22 cellular contexts compared by ENCODE assay signal in the genomic region with DNA sequence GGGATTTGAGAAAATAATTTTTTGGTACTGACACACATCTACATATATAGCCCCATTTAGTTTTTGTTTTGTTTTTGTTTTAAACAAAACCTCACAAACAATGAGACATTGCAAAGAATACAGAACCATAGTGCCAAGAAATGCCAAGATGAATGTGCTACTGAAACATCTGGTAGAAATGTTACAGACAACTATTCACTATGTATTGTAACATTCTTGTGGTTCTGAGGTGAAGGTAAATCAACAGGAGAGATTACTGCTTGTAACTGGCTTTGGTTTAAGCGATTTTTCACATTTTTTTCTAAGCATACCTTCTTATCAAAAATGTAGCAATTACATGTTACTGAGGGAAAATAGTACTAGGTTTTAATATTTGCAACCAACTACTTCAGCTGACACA.
DNase-seq lines count a peak whose midpoint lies in the region; ATAC-seq and TF ChIP-seq lines count a peak whose summit lies in the region.
"Had no signal": no experiment of that assay in that cellular context is flagged by ENCODE, and none has a peak within 500 bp of the region (broad histone marks: within the 10 kb centered on the region; RNA-seq: fewer than 3 reads in every experiment).

No MANE protein-coding gene starts in this region.

- in situ Hi-C loops in mammary epithelial cell (cut with MboI; ENCODE audit: low sequenced_read_pairs in 2 of 2) = no loop called here

- H4K20me1 ChIP-seq in mammary epithelial cell (ENCODE audit: insufficient read depth, low read length) = no peaks in the 10 kb centered on the region

- H3K36me3 ChIP-seq in mammary epithelial cell (ENCODE audit: insufficient read depth, low read length) (no peaks in the 10 kb centered on the region), breast epithelium (no peaks in the 10 kb centered on the region)
- H3K36me3 ChIP-seq in effector memory CD4-positive, alpha-beta T cell (ENCODE audit: control insufficient read depth, insufficient read depth, low read length) = no peaks in the 10 kb centered on the region
- H3K36me3 ChIP-seq: BE2C, Peyer's patch had no signal

- H3K27me3 ChIP-seq in mammary epithelial cell (ENCODE audit: insufficient read depth, low read length) (no peaks in the 10 kb centered on the region), breast epithelium (no peaks in the 10 kb centered on the region)
- H3K27me3 ChIP-seq in effector memory CD4-positive, alpha-beta T cell (replicated peaks; ENCODE audit: control insufficient read depth, insufficient read depth, low read length, poor library complexity, severe bottlenecking) = no peaks in the 10 kb centered on the region
- H3K27me3 ChIP-seq: BE2C, Peyer's patch had no signal

- no peak overlapping the region for H3K4me3 ChIP-seq in mammary epithelial cell (replicated peaks in 1 of 3; ENCODE audit: insufficient read depth in 1 of 3, low read depth in 2 of 3, low read length in 3 of 3)
- no peak overlapping the region for H3K4me3 ChIP-seq in breast epithelium
- no peak overlapping the region for H3K4me3 ChIP-seq in fibroblast of pulmonary artery (replicated peaks; ENCODE audit: low read depth, low read length)
- no peak overlapping the region for H3K4me3 ChIP-seq in effector memory CD4-positive, alpha-beta T cell (ENCODE audit: insufficient read depth, low read depth, low read length, poor library complexity, severe bottlenecking)
- H3K4me3 ChIP-seq: GM12878, Peyer's patch had no signal

- H3K4me1 ChIP-seq in mammary epithelial cell (ENCODE audit: insufficient read depth, low read length) (no peaks in the 10 kb centered on the region), breast epithelium (no peaks in the 10 kb centered on the region)
- no peaks in the 10 kb centered on the region for H3K4me1 ChIP-seq in effector memory CD4-positive, alpha-beta T cell (ENCODE audit: control insufficient read depth, insufficient read depth, low read length, poor library complexity, severe bottlenecking)
- H3K4me1 ChIP-seq: BE2C, Caco-2, Peyer's patch had no signal

- intact Hi-C loops in mammary epithelial cell (cut with micrococcal nuclease) = no loop called here
- intact Hi-C loops in breast epithelium (cut with DNase I; ENCODE audit: low total_unique reads) = no loop called here

- no peak overlapping the region for H2AFZ ChIP-seq in mammary epithelial cell (ENCODE audit: low read depth, low read length)

- H3K9ac ChIP-seq in mammary epithelial cell (ENCODE audit: insufficient read depth, low read length) = no peak overlapping the region

- dilution Hi-C loops in mammary epithelial cell (cut with HindIII; ENCODE audit: low sequenced_read_pairs) = no loop called here

- H3K27ac ChIP-seq in mammary epithelial cell (ENCODE audit: insufficient read depth, low read depth, low read length) (no peak overlapping the region), breast epithelium (no peak overlapping the region)
- H3K27ac ChIP-seq in effector memory CD4-positive, alpha-beta T cell (ENCODE audit: insufficient read depth, low read length, poor library complexity, severe bottlenecking) = no peak overlapping the region
- H3K27ac ChIP-seq: 22Rv1, Peyer's patch had no signal

- TF ChIP-seq CTCF in mammary epithelial cell (conservative IDR thresholded peaks at IDR 0.05 in 1 of 2, IDR thresholded peaks at IDR 0.05 in 1 of 2; ENCODE audit: extremely low read depth in 1 of 2, insufficient read depth in 1 of 2, low read depth in 1 of 2, low read length in 2 of 2) = no peak
- no peak for TF ChIP-seq CTCF in breast epithelium (IDR thresholded peaks at IDR 0.05)
- TF ChIP-seq CTCF in fibroblast of pulmonary artery (IDR thresholded peaks at IDR 0.05; ENCODE audit: low read length, missing control alignments) = no peak

- CTCF ChIA-PET in mammary epithelial cell (lab: Charles Lee; ENCODE audit: low non-redundant PET) = no interaction called here

- no peak overlapping the region for H3K4me2 ChIP-seq in mammary epithelial cell (ENCODE audit: insufficient read depth, low read depth, low read length)

- no peak for TF ChIP-seq POLR2A in breast epithelium (IDR thresholded peaks at IDR 0.05)

- no peaks in the 10 kb centered on the region for H3K9me3 ChIP-seq in mammary epithelial cell (replicated peaks; ENCODE audit: insufficient read depth, low read length)
- no peaks in the 10 kb centered on the region for H3K9me3 ChIP-seq in breast epithelium
- no peaks in the 10 kb centered on the region for H3K9me3 ChIP-seq in effector memory CD4-positive, alpha-beta T cell (ENCODE audit: control insufficient read depth, low read length)
- H3K9me3 ChIP-seq: BE2C, Caco-2, Peyer's patch had no signal

- ATAC-seq in GM19455 (IDR thresholded peaks at IDR 0.05; ENCODE audit: unreplicated experiment) = no peak
- ATAC-seq: GM12878 had no signal

- DNase-seq in mammary epithelial cell (peak; percentile 11), breast epithelium (ENCODE audit: low spot score in 2 of 2) (no peak), amniotic epithelial cell (ENCODE audit: low read depth) (peak; percentile 97), fibroblast of pulmonary artery (ENCODE audit: low read depth) (peak; percentile 48), AML-193 (lab: John Stamatoyannopoulos, UW) (no peak)
- no peak for DNase-seq in effector memory CD4-positive, alpha-beta T cell
- no peak for DNase-seq in stimulated activated CD4-positive, alpha-beta T cell treated with anti-CD3 and anti-CD28 coated beads, Interleukin-2, amount 100 ng/mL, for 48 hours
- DNase-seq: BE2C; Caco-2; CD4-positive, CD25-positive, alpha-beta regulatory T cell; DMS153; HFFc6; IMR-90; Kasumi-1; MM.1S; NCI-H1092; NCI-H1436 treated with DMSO at 0.1 percent for 48 hours; NCI-H2081 treated with DMSO at 0.1 percent for 48 hours; Peyer's patch had no signal

- no TSS peak for BruUV-seq in mammary epithelial cell (replicated peaks; lab: Mats Ljungman, UMichigan)

- H3K79me2 ChIP-seq in mammary epithelial cell (ENCODE audit: insufficient read depth, low read length) = no peaks in the 10 kb centered on the region

- WGBS in mammary epithelial cell (ENCODE audit: low coverage, missing lambda C conversion rate) = 14% methylated on average over 1 of the region's 1 CpG

Comparison
In these comparisons a context has a peak if more than half of its experiments do, and no peak if none do; other contexts are left out.
1. DNase-seq: peak in mammary epithelial cell (single experiment), amniotic epithelial cell (single experiment) and fibroblast of pulmonary artery (single experiment); none in breast epithelium (0 of 2), effector memory CD4-positive, alpha-beta T cell (0 of 3), AML-193 (0 of 2) and stimulated activated CD4-positive, alpha-beta T cell treated with anti-CD3 and anti-CD28 coated beads, Interleukin-2, amount 100 ng/mL, for 48 hours (0 of 2).